7 cellular contexts compared by ENCODE assay signal in genomic region chr4:89110986-89111832, GRCh38. TPM values are rescaled to one million over a fixed set of nuclear protein-coding genes. Genes with fewer than 3 reads are reported as not detected.
DNase-seq lines count a peak whose midpoint lies in the region; ATAC-seq and TF ChIP-seq lines count a peak whose summit lies in the region.

TSS of gene TIGD2 (plus strand) at chr4:89111533. CDS start at chr4:89112975, 1,442 bp downstream.

- TF ChIP-seq POLR2A in sigmoid colon (IDR thresholded peaks at IDR 0.05) = peak in 1 of 2 donors; percentile 41

- in situ Hi-C loops in astrocyte of the spinal cord (cut with HindIII; ENCODE audit: low sequenced_read_pairs) = no loop called here

- H3K36me3 ChIP-seq in sigmoid colon = no peaks in the 10 kb centered on the region

- H3K4me1 ChIP-seq in sigmoid colon = peaks cover 0 to 20% (median 12%) of the 10 kb centered on the region in 4 donors

- peak in 1 of 4 donors; percentile 16 for TF ChIP-seq EP300 in sigmoid colon (IDR thresholded peaks at IDR 0.05)

- intact Hi-C loops in sigmoid colon (cut with DNase I) = loop anchor here (1.0 to 10.0 kb wide), 3 partner anchors 54 to 406 kb away; partner anchors contain the start of gene FAM13A

- no peaks in the 10 kb centered on the region for H3K9me3 ChIP-seq in sigmoid colon

- peak; percentile 61 for ATAC-seq in GM18508 (IDR thresholded peaks at IDR 0.05; ENCODE audit: insufficient read depth, unreplicated experiment)
- ATAC-seq in HG02973 (IDR thresholded peaks at IDR 0.05; ENCODE audit: unreplicated experiment) = peak; percentile 90

- H3K27me3 ChIP-seq in sigmoid colon = no peaks in the 10 kb centered on the region

- WGBS in sigmoid colon, 2 donors = 0 to 1% methylated on average over 101 of the region's 101 CpGs

- peak within 1 kb of the TSS; percentile 82 to 87 (median 84) for H3K27ac ChIP-seq in sigmoid colon

- peak; percentile 81 for TF ChIP-seq CTCF in astrocyte of the spinal cord (IDR thresholded peaks at IDR 0.05; ENCODE audit: low read depth, low read length)
- TF ChIP-seq CTCF in sigmoid colon (IDR thresholded peaks at IDR 0.05) = peak; percentile 77 to 83 (median 81)

- DNase-seq in NCI-H187 treated with DMSO at 0.1 percent for 48 hours (lab: John Stamatoyannopoulos, UW) (peak; percentile 46), T1000 (lab: John Stamatoyannopoulos, UW) (peak; percentile 83), astrocyte of the spinal cord (ENCODE audit: low read depth, low spot score) (peak; percentile 85), iPS DF 19.7 (ENCODE audit: low read depth, low spot score) (peak; percentile 28), sigmoid colon (peak; percentile 93)

- peak within 1 kb of the TSS; percentile 75 for H3K4me3 ChIP-seq in astrocyte of the spinal cord (ENCODE audit: low read depth, low read length)
- H3K4me3 ChIP-seq in sigmoid colon = peak within 1 kb of the TSS; percentile 82 to 95 (median 90)

RNA-seq across cellular contexts. Expression of gene TIGD2, which starts in this region (rescaled TPM):
- total RNA-seq in sigmoid colon = 1 to 10 TPM; 1.4 to 2.6 (median 1.5) TPM
- polyA plus RNA-seq in sigmoid colon = 1 to 10 TPM; 2.3 to 3.3 (median 2.4) TPM

Comparison
In these comparisons a context has a peak if more than half of its experiments do, and no peak if none do; other contexts are left out.
1. Peak in every context shown above with its lines: DNase-seq, ATAC-seq, H3K4me3 ChIP-seq and H3K27ac ChIP-seq.
2. DNase-seq: peak in every context shown above with its lines; median percentile 93 in sigmoid colon; 85 in astrocyte of the spinal cord; 83 in T1000; 46 in NCI-H187 treated with DMSO at 0.1 percent for 48 hours; 28 in iPS DF 19.7.